21 cellular contexts compared by ENCODE assay signal in genomic region chr6:120935908-120936307, GRCh38.
DNase-seq lines count a peak whose midpoint lies in the region; ATAC-seq and TF ChIP-seq lines count a peak whose summit lies in the region.
"Had no signal": no experiment of that assay in that cellular context is flagged by ENCODE, and none has a peak within 500 bp of the region (broad histone marks: within the 10 kb centered on the region; RNA-seq: fewer than 3 reads in every experiment).

No MANE protein-coding gene starts in this region.

- H3K27ac ChIP-seq in stomach, result no peak overlapping the region
- H3K27ac ChIP-seq: adrenal gland, PC-9, suprapubic skin had no signal

- no peak for TF ChIP-seq POLR2A in stomach (IDR thresholded peaks at IDR 0.05)

- H3K36me3 ChIP-seq in stomach, result no peaks in the 10 kb centered on the region
- H3K36me3 ChIP-seq: adrenal gland, suprapubic skin had no signal

- H3K27me3 Mint-ChIP-seq in natural killer cell treated with Interleukin-12 subunit alpha and Interleukin-12 subunit beta and Interleukin-15 and Interleukin-18, amount 100 ng/mL, for 72 hours, result no peaks in the 10 kb centered on the region
- H3K27me3 Mint-ChIP-seq: CD4-positive, CD25-positive, alpha-beta regulatory T cell had no signal

- TF ChIP-seq CTCF in stomach (IDR thresholded peaks at IDR 0.05), result no peak

- no peaks in the 10 kb centered on the region for H3K9me3 Mint-ChIP-seq in natural killer cell treated with Interleukin-12 subunit alpha and Interleukin-12 subunit beta and Interleukin-15 and Interleukin-18, amount 100 ng/mL, for 72 hours
- H3K9me3 Mint-ChIP-seq: activated T-helper 1 cell treated with anti-CD3 and anti-CD28 coated beads, Interleukin-12 subunit alpha, Interleukin-12 subunit beta, Interleukin-2, Interleukin-4 antibody, amounts not matched to agents 30 ng/mL and 10 ng/mL and 1 ng/mL, durations not matched to agents 14 hours and 24 hours and 36 hours had no signal

- DNase-seq in RPMI8226 (no peak), stomach (no peak), GOT3 (lab: John Stamatoyannopoulos, UW) (no peak)
- DNase-seq in natural killer cell treated with Interleukin-12 subunit alpha and Interleukin-12 subunit beta and Interleukin-15 and Interleukin-18, amount 100 ng/mL, for 72 hours (ENCODE audit: low spot score), result no peak
- DNase-seq: activated CD4-positive, alpha-beta T cell treated with anti-CD3 and anti-CD28 coated beads, Interleukin-2, amount 50 U/mL, for 48 hours; adrenal gland; CD4-positive, CD25-positive, alpha-beta regulatory T cell; cerebellar nuclear complex; immature natural killer cell; MM.1S; NCI-H2029 treated with DMSO at 0.1 percent for 48 hours; NCI-H526; PC-9; SK-N-SH had no signal

- H3K4me3 Mint-ChIP-seq in natural killer cell treated with Interleukin-12 subunit alpha and Interleukin-12 subunit beta and Interleukin-15 and Interleukin-18, amount 100 ng/mL, for 72 hours, result no peak overlapping the region
- H3K4me3 Mint-ChIP-seq: activated T-helper 1 cell treated with anti-CD3 and anti-CD28 coated beads, Interleukin-12 subunit alpha, Interleukin-12 subunit beta, Interleukin-2, Interleukin-4 antibody, amounts not matched to agents 30 ng/mL and 10 ng/mL and 1 ng/mL, durations not matched to agents 14 hours and 24 hours and 36 hours; CD4-positive, CD25-positive, alpha-beta regulatory T cell; immature natural killer cell had no signal

- no peaks in the 10 kb centered on the region for H3K9me3 ChIP-seq in stomach
- H3K9me3 ChIP-seq: adrenal gland, SK-N-SH, suprapubic skin had no signal

- no peak overlapping the region for H3K27ac Mint-ChIP-seq in natural killer cell treated with Interleukin-12 subunit alpha and Interleukin-12 subunit beta and Interleukin-15 and Interleukin-18, amount 100 ng/mL, for 72 hours
- H3K27ac Mint-ChIP-seq: activated T-helper 1 cell treated with anti-CD3 and anti-CD28 coated beads, Interleukin-12 subunit alpha, Interleukin-12 subunit beta, Interleukin-2, Interleukin-4 antibody, amounts not matched to agents 30 ng/mL and 10 ng/mL and 1 ng/mL, durations not matched to agents 14 hours and 24 hours and 36 hours; CD4-positive, CD25-positive, alpha-beta regulatory T cell; immature natural killer cell had no signal

- no peak for TF ChIP-seq EP300 in stomach (IDR thresholded peaks at IDR 0.05)

- ATAC-seq in GM18502 (IDR thresholded peaks at IDR 0.05; ENCODE audit: poor library complexity, unreplicated experiment) (peak; percentile 38), GM19452 (IDR thresholded peaks at IDR 0.05; ENCODE audit: unreplicated experiment) (peak; percentile 35), HG02798 (IDR thresholded peaks at IDR 0.05; ENCODE audit: poor library complexity, unreplicated experiment) (peak; percentile 24), HG03354 (IDR thresholded peaks at IDR 0.05; ENCODE audit: poor library complexity, severe bottlenecking, unreplicated experiment) (peak; percentile 48)
- ATAC-seq in natural killer cell treated with Interleukin-12 subunit alpha and Interleukin-12 subunit beta and Interleukin-15 and Interleukin-18, amount 100 ng/mL, for 72 hours, result no peak

- no peak overlapping the region for H3K4me3 ChIP-seq in stomach
- H3K4me3 ChIP-seq: adrenal gland, lung, PC-9, suprapubic skin had no signal

- intact Hi-C loops in stomach (cut with DNase I; ENCODE audit: low total_unique reads), result no loop called here

- H3K36me3 Mint-ChIP-seq in natural killer cell treated with Interleukin-12 subunit alpha and Interleukin-12 subunit beta and Interleukin-15 and Interleukin-18, amount 100 ng/mL, for 72 hours, result no peaks in the 10 kb centered on the region
- H3K36me3 Mint-ChIP-seq: CD4-positive, CD25-positive, alpha-beta regulatory T cell; immature natural killer cell had no signal

- H3K4me1 ChIP-seq in stomach, result peaks cover 0 to 7% (median 0%) of the 10 kb centered on the region in 4 donors
- H3K4me1 ChIP-seq: adrenal gland, suprapubic skin had no signal

- no peaks in the 10 kb centered on the region for H3K27me3 ChIP-seq in stomach
- H3K27me3 ChIP-seq: adrenal gland, suprapubic skin had no signal

- no peaks in the 10 kb centered on the region for H3K4me1 Mint-ChIP-seq in natural killer cell treated with Interleukin-12 subunit alpha and Interleukin-12 subunit beta and Interleukin-15 and Interleukin-18, amount 100 ng/mL, for 72 hours (ENCODE audit: low read depth in 2 of 2)
- H3K4me1 Mint-ChIP-seq: CD4-positive, CD25-positive, alpha-beta regulatory T cell; immature natural killer cell had no signal

Comparison
In these comparisons a context has a peak if more than half of its experiments do, and no peak if none do; other contexts are left out.
1. ATAC-seq: peak in GM18502 (single experiment), GM19452 (single experiment), HG02798 (single experiment) and HG03354 (single experiment); none in natural killer cell treated with Interleukin-12 subunit alpha and Interleukin-12 subunit beta and Interleukin-15 and Interleukin-18, amount 100 ng/mL, for 72 hours (0 of 2).